In the genomic region with DNA sequence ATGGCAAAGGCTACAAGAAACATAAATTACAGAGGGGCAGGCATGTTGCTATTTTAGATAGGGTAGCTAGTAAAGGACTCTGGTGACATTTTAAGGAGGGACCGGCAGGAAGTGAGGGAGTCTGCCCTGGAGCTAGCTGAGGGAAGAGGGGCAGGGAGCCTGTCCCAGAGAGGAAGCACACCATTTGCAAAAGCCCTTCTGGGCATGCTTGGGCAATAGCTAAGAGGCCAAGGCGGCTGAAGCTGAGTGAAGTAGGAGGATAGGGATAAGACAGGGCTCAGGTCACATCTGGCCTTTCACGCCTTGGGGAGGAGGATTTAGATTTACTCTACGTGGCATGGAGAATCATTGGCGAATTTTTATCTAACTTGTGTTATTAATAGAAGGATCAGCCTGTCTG, we compare ENCODE assay signal across 14 cellular contexts.
DNase-seq lines count a peak whose midpoint lies in the region; ATAC-seq and TF ChIP-seq lines count a peak whose summit lies in the region.
"Had no signal": no experiment of that assay in that cellular context is flagged by ENCODE, and none has a peak within 500 bp of the region (broad histone marks: within the 10 kb centered on the region; RNA-seq: fewer than 3 reads in every experiment).

No MANE protein-coding gene starts in this region.

- H3K27ac ChIP-seq in SK-N-MC (peak overlapping the region; percentile 99), epithelial cell of prostate (peak overlapping the region; percentile 98)
- H3K27ac ChIP-seq: SJSA1, skin epidermis had no signal

- peak overlapping the region; percentile 26; the same call in 1 of the 2 replicates for H3K4me3 ChIP-seq in SK-N-MC
- H3K4me3 ChIP-seq: SJSA1, skin epidermis had no signal

- H3K9me3 Mint-ChIP-seq in CD14-positive monocyte (no peaks in the 10 kb centered on the region), Calu3 (ENCODE audit: low read depth, unreplicated experiment) (no peaks in the 10 kb centered on the region)

- peaks cover 0 to 1% (median 0%) of the 10 kb centered on the region in 3 donors for H3K27me3 Mint-ChIP-seq in CD14-positive monocyte (ENCODE audit: low read depth in 3 of 3)
- H3K27me3 Mint-ChIP-seq in Calu3 (ENCODE audit: unreplicated experiment), result no peaks in the 10 kb centered on the region

- no peak for DNase-seq in CD14-positive monocyte (ENCODE audit: low spot score)
- no peak for DNase-seq in Calu3
- DNase-seq in SK-N-MC (ENCODE audit: low read depth, low spot score), result no peak
- DNase-seq in epithelial cell of prostate (ENCODE audit: low read depth, low spot score), result no peak
- no peak for DNase-seq in G401 (ENCODE audit: low spot score)
- no peak for DNase-seq in AG08396 (ENCODE audit: low spot score)
- no peak for DNase-seq in EL
- DNase-seq: amniotic stem cell, C1 segment of cervical spinal cord, HCEC 1CT, NCI-H345 had no signal

- no peak for ATAC-seq in GM18519 (IDR thresholded peaks at IDR 0.05; ENCODE audit: low FRiP score, unreplicated experiment)

- BruUV-seq in Calu3 (replicated peaks; lab: Mats Ljungman, UMichigan), result no TSS peak

- H3K9ac ChIP-seq in SK-N-MC (ENCODE audit: insufficient read length), result no peak overlapping the region

- CTCF ChIA-PET in Calu3 (lab: Charles Lee), result no interaction called here

- H3K4me1 Mint-ChIP-seq in CD14-positive monocyte (peaks cover 52% of the 10 kb centered on the region), Calu3 (ENCODE audit: low read depth, unreplicated experiment) (peaks cover 54% of the 10 kb centered on the region)

- intact Hi-C loops in CD14-positive monocyte (cut with micrococcal nuclease) (no loop called here), Calu3 (cut with micrococcal nuclease; ENCODE audit: unreplicated experiment) (no loop called here)

- no peak overlapping the region for H3K4me3 Mint-ChIP-seq in CD14-positive monocyte
- no peak overlapping the region for H3K4me3 Mint-ChIP-seq in Calu3 (ENCODE audit: low read depth, unreplicated experiment)

- H3K36me3 Mint-ChIP-seq in CD14-positive monocyte (peaks cover 67 to 77% of the 10 kb centered on the region in 2 donors), Calu3 (ENCODE audit: insufficient read depth, unreplicated experiment) (peaks cover 30% of the 10 kb centered on the region)

- H3K27ac Mint-ChIP-seq in CD14-positive monocyte (peak overlapping the region; percentile 63 to 90 (median 81)), Calu3 (ENCODE audit: unreplicated experiment) (peak overlapping the region; percentile 6)

- TF ChIP-seq CTCF in CD14-positive monocyte (IDR thresholded peaks at IDR 0.05) (no peak), Calu3 (IDR thresholded peaks at IDR 0.05; ENCODE audit: unreplicated experiment) (no peak)

- H3K36me3 ChIP-seq in SK-N-MC (ENCODE audit: insufficient read depth, low read length), result no peaks in the 10 kb centered on the region

- in situ Hi-C loops in G401 (cut with HindIII; ENCODE audit: low sequenced_read_pairs), result no loop called here

- no peaks in the 10 kb centered on the region for H3K9me3 ChIP-seq in SK-N-MC (ENCODE audit: low read depth, low read length)
- H3K9me3 ChIP-seq: SJSA1 had no signal
